Comparison of ENCODE assay signal across 26 cellular contexts in genomic region chr17:38611070-38611786, GRCh38. TPM values are rescaled to one million over a fixed set of nuclear protein-coding genes. Genes with fewer than 3 reads are reported as not detected.
DNase-seq lines count a peak whose midpoint lies in the region; ATAC-seq, FAIRE-seq and TF ChIP-seq lines count a peak whose summit lies in the region.
"Had no signal": no experiment of that assay in that cellular context is flagged by ENCODE, and none has a peak within 500 bp of the region (broad histone marks: within the 10 kb centered on the region; RNA-seq: fewer than 3 reads in every experiment).

No MANE protein-coding gene starts in this region.

- TF ChIP-seq CTCF in AG04450 (IDR thresholded peaks at IDR 0.05; ENCODE audit: low read depth, low read length), result no peak
- no peak for TF ChIP-seq CTCF in HEK293 (tag by site-specific recombination; IDR thresholded peaks at IDR 0.05)
- TF ChIP-seq CTCF in WTC11 (IDR thresholded peaks at IDR 0.05), result no peak
- no peak for TF ChIP-seq CTCF in HepG2 (CRISPR knock-in tag; IDR thresholded peaks at IDR 0.05)

- TF ChIP-seq EP300 in HepG2 (IDR thresholded peaks at IDR 0.05; ENCODE audit: low read depth in 2 of 2, low read length in 2 of 2) (no peak), HepG2 (CRISPR knock-in tag; IDR thresholded peaks at IDR 0.05; ENCODE audit: borderline replicate concordance) (no peak)

- no peak for ATAC-seq in WTC11
- no peak for ATAC-seq in HepG2
- ATAC-seq in HG03280 (IDR thresholded peaks at IDR 0.05; ENCODE audit: unreplicated experiment), result no peak
- ATAC-seq: A549, GM12878 had no signal

- no peak overlapping the region for H3K4me2 ChIP-seq in HepG2 (ENCODE audit: low read depth, low read length)
- H3K4me2 ChIP-seq: A549, BLaER1 had no signal

- peaks cover 66% of the 10 kb centered on the region for H3K27me3 ChIP-seq in AG04450 (ENCODE audit: control insufficient read depth, insufficient read depth, low read length)
- H3K27me3 ChIP-seq in HepG2 (ENCODE audit: control insufficient read depth in 1 of 2, insufficient read depth in 2 of 2, low read length in 2 of 2), result no peaks in the 10 kb centered on the region

- H3K4me1 ChIP-seq in HEK293 (ENCODE audit: control insufficient read depth, insufficient read depth, low read length) (no peaks in the 10 kb centered on the region), HepG2 (ENCODE audit: insufficient read depth, low read length) (peaks cover 100% of the 10 kb centered on the region)
- H3K4me1 ChIP-seq: BE2C had no signal

- no peak overlapping the region for H2AFZ ChIP-seq in HepG2 (ENCODE audit: low read length)

- H3K9me3 Mint-ChIP-seq in WTC11, result peaks cover 13% of the 10 kb centered on the region

- in situ Hi-C loops in HepG2 (cut with HindIII; ENCODE audit: extremely low pct_ligation_motif_present, low pct_unique_long_range_greater_than_20kb), result no loop called here

- peak overlapping the region; percentile 21 for H3K27ac ChIP-seq in AG04450 (ENCODE audit: low read depth, low read length)
- no peak overlapping the region for H3K27ac ChIP-seq in HEK293 (ENCODE audit: extremely low read depth, low read depth, low read length)
- H3K27ac ChIP-seq in HepG2 (ENCODE audit: extremely low read length, insufficient read depth, low read length), result peak overlapping the region; percentile 95
- H3K27ac ChIP-seq: 22Rv1, A549, BLaER1 had no signal

- peaks cover 14% of the 10 kb centered on the region for H3K36me3 Mint-ChIP-seq in WTC11
- H3K36me3 Mint-ChIP-seq: CD14-positive monocyte; CD4-positive, alpha-beta memory T cell; CD8-positive, alpha-beta memory T cell had no signal

- no peak overlapping the region for H3K4me3 ChIP-seq in AG04450 (ENCODE audit: low read depth, low read length)
- no peak overlapping the region for H3K4me3 ChIP-seq in HEK293 (ENCODE audit: low read depth, low read length)
- no peak overlapping the region for H3K4me3 ChIP-seq in HepG2 (replicated peaks in 1 of 3; ENCODE audit: insufficient read depth in 1 of 3, low read depth in 2 of 3, low read length in 3 of 3)
- H3K4me3 ChIP-seq: A549, BLaER1, GM12878 had no signal

- no TSS peak for BruUV-seq in HepG2 (replicated peaks; lab: Mats Ljungman, UMichigan)

- no peaks in the 10 kb centered on the region for H3K79me2 ChIP-seq in HepG2 (ENCODE audit: insufficient read depth, low read length)

- no peak for FAIRE-seq in HepG2 (lab: Jason Lieb, UNC)
- FAIRE-seq: A549, GM12878, GM19239 had no signal

- POLR2A ChIA-PET in AG04450 (lab: Yijun Ruan, JAX) (no interaction called here), HEK293 (lab: Yijun Ruan, JAX) (no interaction called here), WTC11 (lab: Charles Lee) (no interaction called here), HepG2 (lab: Yijun Ruan, JAX) (interaction anchor here (7.8 to 9.0 kb wide), 2 partner anchors 7 to 46 kb away, joined by 143 to 291 read pairs; partner anchors contain the start of gene SRCIN1)

- CTCF ChIA-PET in AG04450 (lab: Charles Lee), result no interaction called here
- CTCF ChIA-PET in HEK293 (lab: Yijun Ruan, JAX), result interaction anchor here (0.5 to 0.7 kb wide), 3 partner anchors 65 to 417 kb away, joined by 3 to 4 read pairs (median 3); no protein-coding TSS in a partner anchor
- CTCF ChIA-PET in WTC11 (lab: Charles Lee), result interaction anchor here (0.8 to 27.2 kb wide), 3 partner anchors 51 to 61 kb away, joined by 3 to 727 read pairs (median 3); partner anchors contain the start of gene EPOP
- CTCF ChIA-PET in HepG2 (lab: Yijun Ruan, JAX; ENCODE audit: low intra/inter-chr PET ratio, low total read pairs), result interaction anchor here (1.2 kb wide), 1 partner anchor 52 kb away, joined by 3 read pairs; no protein-coding TSS in a partner anchor

- no peaks in the 10 kb centered on the region for H4K20me1 ChIP-seq in HepG2 (ENCODE audit: insufficient read depth, low read length)
- H4K20me1 ChIP-seq: BLaER1 had no signal

- 71% methylated on average over 11 of the region's 11 CpGs for WGBS in HepG2 (ENCODE audit: low lambda C conversion rate)

- H3K27me3 Mint-ChIP-seq in WTC11 (ENCODE audit: low read depth), result peaks cover 28% of the 10 kb centered on the region

- H3K9ac ChIP-seq in HepG2 (ENCODE audit: insufficient read depth, low read depth, low read length), result no peak overlapping the region
- H3K9ac ChIP-seq: BLaER1 had no signal

- H3K9me3 ChIP-seq in AG04450 (ENCODE audit: control insufficient read depth, insufficient read depth, low read length) (peaks cover 6% of the 10 kb centered on the region), HEK293 (ENCODE audit: control insufficient read depth, insufficient read depth, low read depth, low read length) (no peaks in the 10 kb centered on the region), HepG2 (ENCODE audit: low read length) (no peaks in the 10 kb centered on the region)
- H3K9me3 ChIP-seq: BE2C had no signal

- no peak overlapping the region for H3K27ac Mint-ChIP-seq in WTC11
- H3K27ac Mint-ChIP-seq: CD14-positive monocyte; CD4-positive, alpha-beta memory T cell; CD4-positive, CD25-positive, alpha-beta regulatory T cell; CD8-positive, alpha-beta memory T cell had no signal

- H3K36me3 ChIP-seq in HEK293 (ENCODE audit: control insufficient read depth in 2 of 2, insufficient read depth in 1 of 2, low read length in 2 of 2) (no peaks in the 10 kb centered on the region), HepG2 (replicated peaks in 1 of 2; ENCODE audit: control insufficient read depth in 1 of 2, insufficient read depth in 2 of 2, low read length in 2 of 2) (no peaks in the 10 kb centered on the region)
- H3K36me3 ChIP-seq: BE2C, BLaER1 had no signal

- peaks cover 71% of the 10 kb centered on the region for H3K4me1 Mint-ChIP-seq in WTC11

- DNase-seq in AG04450 (ENCODE audit: low read depth, low spot score) (no peak), WTC11 (ENCODE audit: low spot score) (no peak), HepG2 (ENCODE audit: low spot score) (no peak), NCI-H1930 (lab: John Stamatoyannopoulos, UW) (no peak)
- no peak for DNase-seq in activated CD8-positive, alpha-beta memory T cell treated with anti-CD3 and anti-CD28 coated beads, Interleukin-2, amount 50 U/mL, for 48 hours
- DNase-seq: BE2C; C1 segment of cervical spinal cord; CD4-positive, alpha-beta memory T cell; CD4-positive, CD25-positive, alpha-beta regulatory T cell; CD8-positive, alpha-beta memory T cell; COR-L47; DMS 273 treated with DMSO at 0.1 percent for 48 hours; DMS153; DMS53; DMS79; DND-41; EL; GDM1 had no signal

- no peak for TF ChIP-seq RAD21 in HepG2 (CRISPR knock-in tag; IDR thresholded peaks at IDR 0.05)

- intact Hi-C loops in HepG2 (cut with micrococcal nuclease; ENCODE audit: unreplicated experiment), result no loop called here

- no peak overlapping the region for H3K4me3 Mint-ChIP-seq in WTC11
- H3K4me3 Mint-ChIP-seq: CD4-positive, alpha-beta memory T cell; CD8-positive, alpha-beta memory T cell had no signal

- no peak for TF ChIP-seq POLR2A in HepG2 (IDR thresholded peaks at IDR 0.05; ENCODE audit: insufficient read depth in 1 of 2, low read depth in 2 of 2, low read length in 2 of 2)

TF ChIP-seq in HEK293, 187 proteins besides CTCF, POLR2A, EP300 and RAD21 (continues in another document):
- TF ChIP-seq ZNF366 (tag by site-specific recombination; conservative IDR thresholded peaks at IDR 0.05) (peak; percentile 80), ZNF175 (tag by site-specific recombination; IDR thresholded peaks at IDR 0.05) (no peak)

TF ChIP-seq in WTC11, 78 proteins besides CTCF, POLR2A, EP300 and RAD21 (continues in another document):
- no peak for TF ChIP-seq SMAD3 (CRISPR knock-in tag; IDR thresholded peaks at IDR 0.05; ENCODE audit: borderline replicate concordance)

RNA-seq across cellular contexts. Expression of gene SRCIN1, which starts 5.5 kb away (rescaled TPM):
- not detected in 2 replicates for polyA plus RNA-seq in AG04450 (2011; rRNA removed)
- 0.13 TPM in 1 of 2 replicates, not detected in the other for polyA minus RNA-seq in AG04450 (2011; rRNA and poly(A)+ RNA removed)
- 10.7 to 17.3 TPM (median 11.1 TPM) in 3 replicates for total RNA-seq in WTC11 (2021)
- total RNA-seq in HepG2 (2016; rRNA removed; fragmentation: Illumina TruSeq; extraction: Trizol), result 0.90 and 1.2 TPM in 2 replicates
- 0.26 and 0.30 TPM in 2 replicates for total RNA-seq in HepG2 (2016; cell fraction: cytosol; rRNA removed; fragmentation: Illumina TruSeq; extraction: Trizol; ENCODE audit: low read depth)
- 0.76 and 1.4 TPM in 2 replicates for total RNA-seq in HepG2 (2016; cell fraction: insoluble cytoplasmic fraction; rRNA removed; fragmentation: Illumina TruSeq; extraction: Trizol)
- 0.43 and 1.00 TPM in 2 replicates for total RNA-seq in HepG2 (2016; cell fraction: membrane; rRNA removed; fragmentation: Illumina TruSeq; extraction: Trizol)
- 2.5 and 3.1 TPM in 2 replicates for total RNA-seq in HepG2 (2016; cell fraction: nucleus; rRNA removed; fragmentation: Illumina TruSeq; extraction: Trizol)
- polyA plus RNA-seq in HepG2 (2011; rRNA removed), result 9.6 and 19.8 TPM in 2 replicates
- polyA plus RNA-seq in HepG2 (2011; cell fraction: cytosol; rRNA removed), result 2.9 and 4.8 TPM in 2 replicates
- 128 and 143 TPM in 2 replicates for polyA plus RNA-seq in HepG2 (2011; cell fraction: nucleus; rRNA removed)
- polyA plus RNA-seq in HepG2 (2012), result 9.9 and 11.0 TPM in 2 replicates
- 0.26 and 0.32 TPM in 2 replicates for polyA plus RNA-seq in HepG2 (2016; cell fraction: cytosol; fragmentation: Illumina TruSeq; extraction: Trizol; ENCODE audit: low read depth)
- polyA plus RNA-seq in HepG2 (2016; cell fraction: insoluble cytoplasmic fraction; fragmentation: Illumina TruSeq; extraction: Trizol; ENCODE audit: low read depth), result 1.0 and 2.4 TPM in 2 replicates
- 0.64 and 0.68 TPM in 2 replicates for polyA plus RNA-seq in HepG2 (2016; cell fraction: membrane; fragmentation: Illumina TruSeq; extraction: Trizol; ENCODE audit: low read depth)
- 13.9 and 14.2 TPM in 2 replicates for polyA plus RNA-seq in HepG2 (2016; cell fraction: nucleus; fragmentation: Illumina TruSeq; extraction: Trizol; ENCODE audit: insufficient read depth, low read depth)
- 2.4 and 22.5 TPM in 2 replicates for polyA minus RNA-seq in HepG2 (2011; rRNA and poly(A)+ RNA removed; ENCODE audit: low replicate concordance)
- polyA minus RNA-seq in HepG2 (2011; cell fraction: cytosol; rRNA and poly(A)+ RNA removed), result 5.7 and 10.1 TPM in 2 replicates
- 22.4 and 24.7 TPM in 2 replicates for polyA minus RNA-seq in HepG2 (2011; cell fraction: nucleus; rRNA and poly(A)+ RNA removed)
- total RNA-seq: CD4-positive, CD25-positive, alpha-beta regulatory T cell had no signal
- polyA plus RNA-seq: CD14-positive monocyte; CD4-positive, alpha-beta memory T cell; CD4-positive, CD25-positive, alpha-beta regulatory T cell; CD8-positive, alpha-beta memory T cell had no signal
